3 cellular contexts compared by ENCODE assay signal in the genomic region with DNA sequence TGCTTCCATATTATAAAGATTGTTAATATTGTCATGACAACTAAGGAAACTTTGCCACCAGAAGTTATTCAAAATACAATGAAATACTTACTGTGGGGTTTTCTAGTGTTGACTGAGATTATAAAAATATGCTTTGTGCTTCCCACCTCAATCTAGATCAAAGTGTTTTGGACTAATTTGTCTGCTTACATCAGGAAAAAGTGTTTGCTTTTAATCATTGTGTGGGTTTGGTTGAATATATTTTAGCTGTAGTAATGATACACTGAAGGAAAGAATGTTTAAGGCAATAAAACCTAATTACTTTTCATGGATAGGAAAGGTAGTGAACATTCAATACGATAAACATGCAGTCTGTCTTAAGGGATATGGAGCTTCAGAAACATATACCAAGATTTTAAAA.
"Had no signal": no experiment of that assay in that cellular context is flagged by ENCODE, and none has a peak within 500 bp of the region (broad histone marks: within the 10 kb centered on the region; RNA-seq: fewer than 3 reads in every experiment).

No MANE protein-coding gene starts in this region.

- DNase-seq: GDM1, GF-D8 had no signal

- H3K4me3 ChIP-seq: GM12878 had no signal

- ATAC-seq: GM12878 had no signal
